ENCODE assay signal across 8 cellular contexts in the genomic region with DNA sequence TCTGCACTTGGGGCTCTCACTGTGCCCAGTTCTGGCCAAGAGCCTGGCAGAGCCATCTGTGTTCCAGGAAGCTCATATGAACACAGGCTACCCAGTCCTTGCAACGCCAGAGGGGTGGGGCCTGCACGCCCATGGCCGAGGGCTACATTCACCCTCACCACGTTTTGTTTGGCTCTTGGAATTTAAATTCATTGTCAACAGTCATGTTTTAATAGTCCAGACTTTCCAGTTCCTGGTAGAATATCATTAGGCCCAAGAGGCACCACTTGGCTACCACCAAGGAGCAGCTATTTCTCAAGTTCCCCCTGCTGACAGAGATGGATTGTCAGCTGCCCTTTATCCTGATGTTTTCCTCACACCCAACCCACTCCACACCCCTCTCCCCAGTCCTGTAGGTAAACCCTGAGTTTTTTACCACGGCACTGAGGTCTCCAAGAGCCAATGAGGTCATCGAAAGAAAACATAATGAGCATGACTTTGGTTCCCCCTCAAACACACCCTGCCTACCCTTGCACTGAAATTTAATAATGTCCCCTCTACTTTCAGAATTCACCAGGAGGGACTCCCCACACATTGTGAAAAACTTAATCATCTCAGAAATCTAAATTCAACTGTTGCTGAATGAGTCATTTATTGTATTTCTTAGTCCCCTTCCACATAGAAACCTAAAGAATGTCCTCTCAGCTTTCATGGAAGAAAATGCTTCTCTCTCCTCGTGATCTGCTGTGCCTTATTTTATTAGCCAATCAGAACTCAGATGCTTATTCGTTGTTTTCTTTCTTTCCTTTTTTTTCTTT.
A peak's percentile ranks its signal among the peaks of the same experiment; 100 is the strongest.
DNase-seq lines count a peak whose midpoint lies in the region; ATAC-seq and TF ChIP-seq lines count a peak whose summit lies in the region.

No MANE protein-coding gene starts in this region.

- H3K4me3 ChIP-seq in HEK293 (ENCODE audit: low read depth, low read length) (no peak overlapping the region), left lung (no peak overlapping the region), lower leg skin (ENCODE audit: low read depth, poor library complexity, severe bottlenecking) (no peak overlapping the region)

- peak; percentile 50 for DNase-seq in Calu3
- peak; percentile 38 for DNase-seq in amniotic epithelial cell (ENCODE audit: low read depth)
- no peak for DNase-seq in left lung
- no peak for DNase-seq in NK-92 treated with Interleukin-12 subunit alpha and Interleukin-12 subunit beta, amount 100 ng/mL, for 24 hours (lab: John Stamatoyannopoulos, UW)
- no peak for DNase-seq in SHP77 (lab: John Stamatoyannopoulos, UW)
- DNase-seq in SK-N-DZ (ENCODE audit: low spot score) = no peak
- no peak for DNase-seq in lower leg skin (ENCODE audit: low spot score in 2 of 2)

- H3K27ac ChIP-seq in HEK293 (ENCODE audit: extremely low read depth, low read depth, low read length) = no peak overlapping the region
- H3K27ac ChIP-seq in left lung = no peak overlapping the region

- H3K36me3 ChIP-seq in HEK293 (ENCODE audit: control insufficient read depth in 2 of 2, insufficient read depth in 1 of 2, low read length in 2 of 2) (no peaks in the 10 kb centered on the region), left lung (no peaks in the 10 kb centered on the region)

- H3K4me1 ChIP-seq in HEK293 (ENCODE audit: control insufficient read depth, insufficient read depth, low read length) = peaks cover 4% of the 10 kb centered on the region; the same call in 1 of the 2 replicates
- no peaks in the 10 kb centered on the region for H3K4me1 ChIP-seq in left lung

- H3K27me3 Mint-ChIP-seq in Calu3 (ENCODE audit: unreplicated experiment) = no peaks in the 10 kb centered on the region

- no peaks in the 10 kb centered on the region for H3K27me3 ChIP-seq in left lung

- BruUV-seq in Calu3 (replicated peaks; lab: Mats Ljungman, UMichigan) = no TSS peak

- TF ChIP-seq CTCF in Calu3 (IDR thresholded peaks at IDR 0.05; ENCODE audit: unreplicated experiment) (no peak), HEK293 (tag by site-specific recombination; IDR thresholded peaks at IDR 0.05) (no peak), left lung (IDR thresholded peaks at IDR 0.05) (no peak), lower leg skin (IDR thresholded peaks at IDR 0.05) (no peak)

- peaks cover 8% of the 10 kb centered on the region for H3K36me3 Mint-ChIP-seq in Calu3 (ENCODE audit: insufficient read depth, unreplicated experiment)

- 36 to 41% methylated on average over 8 of the region's 8 CpGs for WGBS in lower leg skin, 2 donors

- H3K9me3 Mint-ChIP-seq in Calu3 (ENCODE audit: low read depth, unreplicated experiment) = no peaks in the 10 kb centered on the region

- no peak for TF ChIP-seq POLR2A in lower leg skin (IDR thresholded peaks at IDR 0.05)

- peak; percentile 72 for ATAC-seq in left lung

- peak overlapping the region; percentile 40 for H3K27ac Mint-ChIP-seq in Calu3 (ENCODE audit: unreplicated experiment)

- CTCF ChIA-PET in Calu3 (lab: Charles Lee) (interaction anchor here (0.6 to 1.2 kb wide), 3 partner anchors 15 to 99 kb away, joined by 3 to 10 read pairs (median 5); no protein-coding TSS in a partner anchor), HEK293 (lab: Yijun Ruan, JAX) (no interaction called here)

- peaks cover 19% of the 10 kb centered on the region for H3K4me1 Mint-ChIP-seq in Calu3 (ENCODE audit: low read depth, unreplicated experiment)

- H3K4me3 Mint-ChIP-seq in Calu3 (ENCODE audit: low read depth, unreplicated experiment) = no peak overlapping the region

- no peaks in the 10 kb centered on the region for H3K9me3 ChIP-seq in HEK293 (ENCODE audit: control insufficient read depth, insufficient read depth, low read depth, low read length)
- no peaks in the 10 kb centered on the region for H3K9me3 ChIP-seq in left lung

- intact Hi-C loops in Calu3 (cut with micrococcal nuclease; ENCODE audit: unreplicated experiment) (no loop called here), left lung (cut with DNase I) (no loop called here), lower leg skin (cut with DNase I; ENCODE audit: low total_unique reads) (no loop called here)

- POLR2A ChIA-PET in HEK293 (lab: Yijun Ruan, JAX) = no interaction called here

TF ChIP-seq in HEK293, 187 proteins besides CTCF, POLR2A, EP300 and RAD21:
- TF ChIP-seq, protein P1, sequence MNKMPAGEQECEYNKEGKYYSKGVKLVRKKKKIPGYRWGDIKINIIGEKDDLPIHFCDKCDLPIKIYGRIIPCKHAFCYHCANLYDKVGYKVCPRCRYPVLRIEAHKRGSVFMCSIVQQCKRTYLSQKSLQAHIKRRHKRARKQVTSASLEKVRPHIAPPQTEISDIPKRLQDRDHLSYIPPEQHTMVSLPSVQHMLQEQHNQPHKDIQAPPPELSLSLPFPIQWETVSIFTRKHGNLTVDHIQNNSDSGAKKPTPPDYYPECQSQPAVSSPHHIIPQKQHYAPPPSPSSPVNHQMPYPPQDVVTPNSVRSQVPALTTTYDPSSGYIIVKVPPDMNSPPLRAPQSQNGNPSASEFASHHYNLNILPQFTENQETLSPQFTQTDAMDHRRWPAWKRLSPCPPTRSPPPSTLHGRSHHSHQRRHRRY (tag by site-specific recombination; IDR thresholded peaks at IDR 0.05) = no peak
- TF ChIP-seq, protein P2, sequence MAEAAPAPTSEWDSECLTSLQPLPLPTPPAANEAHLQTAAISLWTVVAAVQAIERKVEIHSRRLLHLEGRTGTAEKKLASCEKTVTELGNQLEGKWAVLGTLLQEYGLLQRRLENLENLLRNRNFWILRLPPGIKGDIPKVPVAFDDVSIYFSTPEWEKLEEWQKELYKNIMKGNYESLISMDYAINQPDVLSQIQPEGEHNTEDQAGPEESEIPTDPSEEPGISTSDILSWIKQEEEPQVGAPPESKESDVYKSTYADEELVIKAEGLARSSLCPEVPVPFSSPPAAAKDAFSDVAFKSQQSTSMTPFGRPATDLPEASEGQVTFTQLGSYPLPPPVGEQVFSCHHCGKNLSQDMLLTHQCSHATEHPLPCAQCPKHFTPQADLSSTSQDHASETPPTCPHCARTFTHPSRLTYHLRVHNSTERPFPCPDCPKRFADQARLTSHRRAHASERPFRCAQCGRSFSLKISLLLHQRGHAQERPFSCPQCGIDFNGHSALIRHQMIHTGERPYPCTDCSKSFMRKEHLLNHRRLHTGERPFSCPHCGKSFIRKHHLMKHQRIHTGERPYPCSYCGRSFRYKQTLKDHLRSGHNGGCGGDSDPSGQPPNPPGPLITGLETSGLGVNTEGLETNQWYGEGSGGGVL (tag by site-specific recombination; IDR thresholded peaks at IDR 0.05) = peak; percentile 80
- TF ChIP-seq, protein P3, sequence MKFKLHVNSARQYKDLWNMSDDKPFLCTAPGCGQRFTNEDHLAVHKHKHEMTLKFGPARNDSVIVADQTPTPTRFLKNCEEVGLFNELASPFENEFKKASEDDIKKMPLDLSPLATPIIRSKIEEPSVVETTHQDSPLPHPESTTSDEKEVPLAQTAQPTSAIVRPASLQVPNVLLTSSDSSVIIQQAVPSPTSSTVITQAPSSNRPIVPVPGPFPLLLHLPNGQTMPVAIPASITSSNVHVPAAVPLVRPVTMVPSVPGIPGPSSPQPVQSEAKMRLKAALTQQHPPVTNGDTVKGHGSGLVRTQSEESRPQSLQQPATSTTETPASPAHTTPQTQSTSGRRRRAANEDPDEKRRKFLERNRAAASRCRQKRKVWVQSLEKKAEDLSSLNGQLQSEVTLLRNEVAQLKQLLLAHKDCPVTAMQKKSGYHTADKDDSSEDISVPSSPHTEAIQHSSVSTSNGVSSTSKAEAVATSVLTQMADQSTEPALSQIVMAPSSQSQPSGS (tag by site-specific recombination; IDR thresholded peaks at IDR 0.05; ENCODE audit: low read depth) = peak; percentile 45
- TF ChIP-seq MEIS1 (CRISPR knock-in tag; IDR thresholded peaks at IDR 0.05; ENCODE audit: borderline replicate concordance) = no peak
- peak; percentile 78 for TF ChIP-seq SCRT2 (tag by site-specific recombination; IDR thresholded peaks at IDR 0.05)
- TF ChIP-seq, protein P4, sequence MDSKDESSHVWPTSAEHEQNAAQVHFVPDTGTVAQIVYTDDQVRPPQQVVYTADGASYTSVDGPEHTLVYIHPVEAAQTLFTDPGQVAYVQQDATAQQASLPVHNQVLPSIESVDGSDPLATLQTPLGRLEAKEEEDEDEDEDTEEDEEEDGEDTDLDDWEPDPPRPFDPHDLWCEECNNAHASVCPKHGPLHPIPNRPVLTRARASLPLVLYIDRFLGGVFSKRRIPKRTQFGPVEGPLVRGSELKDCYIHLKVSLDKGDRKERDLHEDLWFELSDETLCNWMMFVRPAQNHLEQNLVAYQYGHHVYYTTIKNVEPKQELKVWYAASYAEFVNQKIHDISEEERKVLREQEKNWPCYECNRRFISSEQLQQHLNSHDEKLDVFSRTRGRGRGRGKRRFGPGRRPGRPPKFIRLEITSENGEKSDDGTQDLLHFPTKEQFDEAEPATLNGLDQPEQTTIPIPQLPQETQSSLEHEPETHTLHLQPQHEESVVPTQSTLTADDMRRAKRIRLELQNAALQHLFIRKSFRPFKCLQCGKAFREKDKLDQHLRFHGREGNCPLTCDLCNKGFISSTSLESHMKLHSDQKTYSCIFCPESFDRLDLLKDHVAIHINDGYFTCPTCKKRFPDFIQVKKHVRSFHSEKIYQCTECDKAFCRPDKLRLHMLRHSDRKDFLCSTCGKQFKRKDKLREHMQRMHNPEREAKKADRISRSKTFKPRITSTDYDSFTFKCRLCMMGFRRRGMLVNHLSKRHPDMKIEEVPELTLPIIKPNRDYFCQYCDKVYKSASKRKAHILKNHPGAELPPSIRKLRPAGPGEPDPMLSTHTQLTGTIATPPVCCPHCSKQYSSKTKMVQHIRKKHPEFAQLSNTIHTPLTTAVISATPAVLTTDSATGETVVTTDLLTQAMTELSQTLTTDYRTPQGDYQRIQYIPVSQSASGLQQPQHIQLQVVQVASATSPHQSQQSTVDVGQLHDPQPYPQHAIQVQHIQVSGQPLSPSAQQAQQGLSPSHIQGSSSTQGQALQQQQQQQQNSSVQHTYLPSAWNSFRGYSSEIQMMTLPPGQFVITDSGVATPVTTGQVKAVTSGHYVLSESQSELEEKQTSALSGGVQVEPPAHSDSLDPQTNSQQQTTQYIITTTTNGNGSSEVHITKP (tag by site-specific recombination; IDR thresholded peaks at IDR 0.05) = peak; percentile 35; the same call in 1 of the 2 replicates
- TF ChIP-seq MZF1 (tag by site-specific recombination; IDR thresholded peaks at IDR 0.05; ENCODE audit: borderline replicate concordance) = no peak
- no peak for TF ChIP-seq OSR2 (tag by site-specific recombination; IDR thresholded peaks at IDR 0.05)

Comparison
In these comparisons a context has a peak if more than half of its experiments do, and no peak if none do; other contexts are left out.
1. DNase-seq: peak in Calu3 (single experiment) and amniotic epithelial cell (single experiment); none in left lung (0 of 2), NK-92 treated with Interleukin-12 subunit alpha and Interleukin-12 subunit beta, amount 100 ng/mL, for 24 hours (single experiment), SHP77 (0 of 2), SK-N-DZ (single experiment) and lower leg skin (0 of 2).